ENCODE assay signal across 22 cellular contexts in the genomic region with DNA sequence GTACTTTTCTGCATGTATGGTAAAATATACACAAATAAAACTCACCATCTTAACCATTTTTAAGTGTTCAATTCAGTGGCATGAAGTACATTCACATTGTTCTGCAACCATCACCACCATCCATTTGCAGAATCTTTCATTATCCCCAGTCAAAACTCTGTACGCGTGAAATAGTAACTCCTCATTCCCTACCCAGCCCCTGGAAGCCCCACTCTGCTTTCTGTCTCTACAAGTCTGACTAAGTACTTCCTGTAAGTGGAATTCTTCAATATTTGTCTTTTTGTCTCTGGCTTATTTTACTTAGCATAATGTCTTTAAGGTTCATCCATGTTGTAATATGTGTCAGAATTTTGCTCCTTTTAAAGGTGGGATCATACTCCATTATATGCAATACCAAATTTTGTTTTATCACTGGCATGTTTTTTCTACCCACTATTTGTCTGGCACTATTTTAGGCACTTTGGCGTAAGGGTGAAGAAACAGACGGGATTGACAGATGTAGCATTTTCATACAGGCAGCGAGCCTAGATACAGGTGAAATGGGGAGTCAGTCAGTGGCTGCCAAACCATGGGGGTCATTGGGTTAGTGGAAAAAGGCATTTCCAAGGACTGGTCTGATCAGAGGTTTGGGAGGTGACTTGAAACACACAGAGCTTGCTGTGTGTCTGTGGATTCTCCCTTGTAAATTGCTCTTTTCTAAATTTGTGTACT.
DNase-seq lines count a peak whose midpoint lies in the region; ATAC-seq, FAIRE-seq and TF ChIP-seq lines count a peak whose summit lies in the region.
"Had no signal": no experiment of that assay in that cellular context is flagged by ENCODE, and none has a peak within 500 bp of the region (broad histone marks: within the 10 kb centered on the region; RNA-seq: fewer than 3 reads in every experiment).

No MANE protein-coding gene starts in this region.

- in situ Hi-C loops in HepG2 (cut with HindIII; ENCODE audit: extremely low pct_ligation_motif_present, low pct_unique_long_range_greater_than_20kb) = no loop called here

- intact Hi-C loops in HepG2 (cut with micrococcal nuclease; ENCODE audit: unreplicated experiment) (no loop called here), right lobe of liver (cut with DNase I) (no loop called here)

- H3K9ac ChIP-seq in HepG2 (ENCODE audit: insufficient read depth, low read depth, low read length) = no peak overlapping the region
- no peak overlapping the region for H3K9ac ChIP-seq in smooth muscle cell (ENCODE audit: low read depth)
- H3K9ac ChIP-seq: BLaER1 had no signal

- H3K4me3 ChIP-seq in HepG2 (replicated peaks in 1 of 3; ENCODE audit: insufficient read depth in 1 of 3, low read depth in 2 of 3, low read length in 3 of 3) (no peak overlapping the region), right lobe of liver (no peak overlapping the region), smooth muscle cell (no peak overlapping the region)
- H3K4me3 ChIP-seq: BLaER1 had no signal

- H3K4me2 ChIP-seq in HepG2 (ENCODE audit: low read depth, low read length) (no peak overlapping the region; the same call in 1 of the 2 replicates), smooth muscle cell (peak overlapping the region; percentile 0)
- H3K4me2 ChIP-seq: BLaER1 had no signal

- H3K27me3 ChIP-seq in HepG2 (ENCODE audit: control insufficient read depth in 1 of 2, insufficient read depth in 2 of 2, low read length in 2 of 2) (peaks cover 1 to 35% of the 10 kb centered on the region in 2 experiments; a peak in 3 of 5 replicates), right lobe of liver (no peaks in the 10 kb centered on the region), smooth muscle cell (ENCODE audit: low read depth) (no peaks in the 10 kb centered on the region)
- H3K27me3 ChIP-seq: BE2C, BLaER1 had no signal

- no peak for TF ChIP-seq RAD21 in HepG2 (CRISPR knock-in tag; IDR thresholded peaks at IDR 0.05)

- H3K27ac ChIP-seq in HepG2 (ENCODE audit: extremely low read length, insufficient read depth, low read length) = no peak overlapping the region
- peak overlapping the region in 1 of 3 donors; percentile 42 for H3K27ac ChIP-seq in right lobe of liver
- H3K27ac ChIP-seq in smooth muscle cell (ENCODE audit: low read depth) = no peak overlapping the region
- H3K27ac ChIP-seq: 22Rv1, BLaER1 had no signal

- POLR2A ChIA-PET in HepG2 (lab: Yijun Ruan, JAX) = no interaction called here

- CTCF ChIA-PET in HepG2 (lab: Yijun Ruan, JAX; ENCODE audit: low intra/inter-chr PET ratio, low total read pairs) = no interaction called here

- no peak for ATAC-seq in HepG2
- no peak for ATAC-seq in right lobe of liver
- no peak for ATAC-seq in stimulated activated naive CD8-positive, alpha-beta T cell treated with anti-CD3 and anti-CD28 coated beads, Interleukin-15, Interleukin-2, amounts not matched to agents 100 U/mL and 50 U/mL, for 24 hours

- TF ChIP-seq POLR2A in HepG2 (IDR thresholded peaks at IDR 0.05; ENCODE audit: insufficient read depth in 1 of 2, low read depth in 2 of 2, low read length in 2 of 2) (no peak), right lobe of liver (IDR thresholded peaks at IDR 0.05) (no peak)

- H3K36me3 ChIP-seq in HepG2 (replicated peaks in 1 of 2; ENCODE audit: control insufficient read depth in 1 of 2, insufficient read depth in 2 of 2, low read length in 2 of 2) = no peaks in the 10 kb centered on the region
- H3K36me3 ChIP-seq in right lobe of liver = no peaks in the 10 kb centered on the region
- no peaks in the 10 kb centered on the region for H3K36me3 ChIP-seq in smooth muscle cell (ENCODE audit: low read depth)
- H3K36me3 ChIP-seq: BE2C, BLaER1 had no signal

- no peaks in the 10 kb centered on the region for H3K9me3 ChIP-seq in HepG2 (ENCODE audit: low read length)
- no peaks in the 10 kb centered on the region for H3K9me3 ChIP-seq in right lobe of liver
- H3K9me3 ChIP-seq in smooth muscle cell (replicated peaks; ENCODE audit: low read depth) = no peaks in the 10 kb centered on the region
- H3K9me3 ChIP-seq: BE2C, BLaER1 had no signal

- H2AFZ ChIP-seq in HepG2 (ENCODE audit: low read length) (no peak overlapping the region), smooth muscle cell (ENCODE audit: low read depth) (no peak overlapping the region)

- no peaks in the 10 kb centered on the region for H3K79me2 ChIP-seq in HepG2 (ENCODE audit: insufficient read depth, low read length)
- no peaks in the 10 kb centered on the region for H3K79me2 ChIP-seq in smooth muscle cell (ENCODE audit: low read depth)

- peaks cover 45% of the 10 kb centered on the region for H3K4me1 ChIP-seq in HepG2 (ENCODE audit: insufficient read depth, low read length)
- peaks cover 0 to 47% (median 23%) of the 10 kb centered on the region in 4 donors for H3K4me1 ChIP-seq in right lobe of liver
- peaks cover 6% of the 10 kb centered on the region for H3K4me1 ChIP-seq in smooth muscle cell (ENCODE audit: low read depth)
- H3K4me1 ChIP-seq: BE2C, BLaER1 had no signal

- H3F3A ChIP-seq in smooth muscle cell (ENCODE audit: low read depth) = no peaks in the 10 kb centered on the region

- TF ChIP-seq EP300 in HepG2 (IDR thresholded peaks at IDR 0.05; ENCODE audit: low read depth in 2 of 2, low read length in 2 of 2) = no peak
- no peak for TF ChIP-seq EP300 in HepG2 (CRISPR knock-in tag; IDR thresholded peaks at IDR 0.05; ENCODE audit: borderline replicate concordance)

- no peak for FAIRE-seq in HepG2 (lab: Jason Lieb, UNC)
- FAIRE-seq: D721Med, G401.6, GM12891, GM19239 had no signal

- no peak for DNase-seq in HepG2 (ENCODE audit: low spot score)
- DNase-seq in right lobe of liver = no peak
- DNase-seq in MV-4-11 (lab: John Stamatoyannopoulos, UW) = peak; percentile 6
- DNase-seq in smooth muscle cell (lab: John Stamatoyannopoulos, UW; ENCODE audit: unreplicated experiment) = no peak
- DNase-seq in NCI-H526 (lab: John Stamatoyannopoulos, UW) = no peak
- DNase-seq in stimulated activated naive CD8-positive, alpha-beta T cell treated with anti-CD3 and anti-CD28 coated beads, Interleukin-15, Interleukin-2, amounts not matched to agents 100 U/mL and 50 U/mL, for 24 hours = no peak
- DNase-seq: ACHN; BE2C; C1 segment of cervical spinal cord; Calu3; CD4-positive, alpha-beta memory T cell; CD4-positive, CD25-positive, alpha-beta regulatory T cell; CD8-positive, alpha-beta memory T cell; COR-L47; DMS79 treated with DMSO at 0.1 percent for 48 hours; GF-D8 had no signal

- 0 out of 2 replicates have a peak, but pooled peaks cover 4% of the 10 kb centered on the region for H4K20me1 ChIP-seq in HepG2 (ENCODE audit: insufficient read depth, low read length)
- H4K20me1 ChIP-seq in smooth muscle cell (ENCODE audit: low read depth) = no peaks in the 10 kb centered on the region
- H4K20me1 ChIP-seq: BLaER1 had no signal

- no TSS peak for BruUV-seq in HepG2 (replicated peaks; lab: Mats Ljungman, UMichigan)

- TF ChIP-seq CTCF in HepG2 (CRISPR knock-in tag; IDR thresholded peaks at IDR 0.05) = no peak
- TF ChIP-seq CTCF in right lobe of liver (IDR thresholded peaks at IDR 0.05) = no peak
- TF ChIP-seq CTCF in smooth muscle cell (IDR thresholded peaks at IDR 0.05; ENCODE audit: borderline replicate concordance, insufficient read depth, poor library complexity, severe bottlenecking) = no peak

- WGBS in HepG2 (ENCODE audit: low lambda C conversion rate) = 88% methylated on average over 5 of the region's 5 CpGs
- WGBS in right lobe of liver (ENCODE audit: insufficient coverage, low coverage, low lambda C conversion rate, missing lambda C conversion rate) = 78% methylated on average over 5 of the region's 5 CpGs
- WGBS in smooth muscle cell (ENCODE audit: low lambda C conversion rate) = 88% methylated on average over 5 of the region's 5 CpGs

TF ChIP-seq in HepG2, 621 proteins besides CTCF, POLR2A, EP300 and RAD21:
- no peak for TF ChIP-seq ISL2 (CRISPR knock-in tag; IDR thresholded peaks at IDR 0.05)
- TF ChIP-seq, protein P1, sequence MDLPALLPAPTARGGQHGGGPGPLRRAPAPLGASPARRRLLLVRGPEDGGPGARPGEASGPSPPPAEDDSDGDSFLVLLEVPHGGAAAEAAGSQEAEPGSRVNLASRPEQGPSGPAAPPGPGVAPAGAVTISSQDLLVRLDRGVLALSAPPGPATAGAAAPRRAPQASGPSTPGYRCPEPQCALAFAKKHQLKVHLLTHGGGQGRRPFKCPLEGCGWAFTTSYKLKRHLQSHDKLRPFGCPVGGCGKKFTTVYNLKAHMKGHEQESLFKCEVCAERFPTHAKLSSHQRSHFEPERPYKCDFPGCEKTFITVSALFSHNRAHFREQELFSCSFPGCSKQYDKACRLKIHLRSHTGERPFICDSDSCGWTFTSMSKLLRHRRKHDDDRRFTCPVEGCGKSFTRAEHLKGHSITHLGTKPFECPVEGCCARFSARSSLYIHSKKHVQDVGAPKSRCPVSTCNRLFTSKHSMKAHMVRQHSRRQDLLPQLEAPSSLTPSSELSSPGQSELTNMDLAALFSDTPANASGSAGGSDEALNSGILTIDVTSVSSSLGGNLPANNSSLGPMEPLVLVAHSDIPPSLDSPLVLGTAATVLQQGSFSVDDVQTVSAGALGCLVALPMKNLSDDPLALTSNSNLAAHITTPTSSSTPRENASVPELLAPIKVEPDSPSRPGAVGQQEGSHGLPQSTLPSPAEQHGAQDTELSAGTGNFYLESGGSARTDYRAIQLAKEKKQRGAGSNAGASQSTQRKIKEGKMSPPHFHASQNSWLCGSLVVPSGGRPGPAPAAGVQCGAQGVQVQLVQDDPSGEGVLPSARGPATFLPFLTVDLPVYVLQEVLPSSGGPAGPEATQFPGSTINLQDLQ (CRISPR knock-in tag; IDR thresholded peaks at IDR 0.05) = 0 out of 2 replicates have a peak, but pooled peaks have one; percentile 9
